In genomic region chr3:28982906-28983305, GRCh38 we compare ENCODE assay signal across 1 cellular context.
TF ChIP-seq lines count a peak whose summit lies in the region.

No MANE protein-coding gene starts in this region.

TF ChIP-seq in GM23338, 12 proteins besides CTCF, POLR2A, EP300 and RAD21 (continued from another document):
- TF ChIP-seq ZNF462 (CRISPR knock-in tag; IDR thresholded peaks at IDR 0.05) (no peak), EZH2phosphoT487 (IDR thresholded peaks at IDR 0.05; ENCODE audit: unreplicated experiment) (no peak), STAT1 (IDR thresholded peaks at IDR 0.05; ENCODE audit: unreplicated experiment) (no peak), CREB1 (CRISPR knock-in tag; IDR thresholded peaks at IDR 0.05; ENCODE audit: low read depth) (no peak), ETS1 (IDR thresholded peaks at IDR 0.05) (no peak), POLR2AphosphoS5 (IDR thresholded peaks at IDR 0.05; ENCODE audit: low read depth) (no peak), ZNF114 (CRISPR knock-in tag; IDR thresholded peaks at IDR 0.05) (no peak), EZH2 (IDR thresholded peaks at IDR 0.05; ENCODE audit: low read depth, unreplicated experiment) (no peak)
TF ChIP-seq in GM23338: peak in this region for 0.
